ENCODE assay signal across 16 cellular contexts in genomic region chr9:136572596-136573313, GRCh38. TPM values are rescaled to one million over a fixed set of nuclear protein-coding genes. Genes with fewer than 3 reads are reported as not detected.
DNase-seq lines count a peak whose midpoint lies in the region; ATAC-seq, FAIRE-seq and TF ChIP-seq lines count a peak whose summit lies in the region.
"Had no signal": no experiment of that assay in that cellular context is flagged by ENCODE, and none has a peak within 500 bp of the region (broad histone marks: within the 10 kb centered on the region; RNA-seq: fewer than 3 reads in every experiment).

No MANE protein-coding gene starts in this region.

- POLR2A ChIA-PET in CD8-positive, alpha-beta T cell (lab: Charles Lee): no interaction called here
- POLR2A ChIA-PET in activated CD4-positive, alpha-beta T cell treated with anti-CD3 and anti-CD28 coated beads, Interleukin-2, amount 10 ng/mL, durations not matched to agents 7 days and 5 days (lab: Charles Lee): no interaction called here

- peak; percentile 31 for ATAC-seq in CD8-positive, alpha-beta T cell
- peak; percentile 32 to 80 (median 63) for ATAC-seq in heart right ventricle
- peak; percentile 86 to 87 for ATAC-seq in natural killer cell treated with Interleukin-12 subunit alpha and Interleukin-12 subunit beta and Interleukin-15 and Interleukin-18, amount 100 ng/mL, for 72 hours
- ATAC-seq in GM21786 (IDR thresholded peaks at IDR 0.05; ENCODE audit: unreplicated experiment): no peak
- ATAC-seq: left colon; naive thymus-derived CD8-positive, alpha-beta T cell had no signal

- no peak overlapping the region for H3K4me3 Mint-ChIP-seq in CD8-positive, alpha-beta T cell
- peak overlapping the region; percentile 67 for H3K4me3 Mint-ChIP-seq in natural killer cell treated with Interleukin-12 subunit alpha and Interleukin-12 subunit beta and Interleukin-15 and Interleukin-18, amount 100 ng/mL, for 72 hours
- no peak overlapping the region for H3K4me3 Mint-ChIP-seq in activated CD4-positive, alpha-beta T cell treated with anti-CD3 and anti-CD28 coated beads, Interleukin-2, amount 10 ng/mL, durations not matched to agents 7 days and 5 days

- intact Hi-C loops in CD8-positive, alpha-beta T cell (cut with DNase I, micrococcal nuclease): no loop called here
- intact Hi-C loops in heart right ventricle (cut with DNase I): no loop called here

- H3K27ac ChIP-seq in CD8-positive, alpha-beta T cell (ENCODE audit: low read depth, low read length): no peak overlapping the region
- H3K27ac ChIP-seq in heart right ventricle: peak overlapping the region in 9 of 10 donors; percentile 51 to 91 (median 80)
- H3K27ac ChIP-seq: colonic mucosa, transverse colon had no signal

- H3K4me1 ChIP-seq in CD8-positive, alpha-beta T cell (ENCODE audit: insufficient read depth, low read length): peaks cover 6% of the 10 kb centered on the region
- H3K4me1 ChIP-seq in NT2/D1 (ENCODE audit: insufficient read depth, insufficient read length): peaks cover 53% of the 10 kb centered on the region
- H3K4me1 ChIP-seq in heart right ventricle: peaks cover 30 to 74% (median 64%) of the 10 kb centered on the region in 9 donors
- H3K4me1 ChIP-seq: colonic mucosa had no signal

- no peaks in the 10 kb centered on the region for H3K27me3 ChIP-seq in CD8-positive, alpha-beta T cell (ENCODE audit: insufficient read depth, low read length)
- H3K27me3 ChIP-seq in NT2/D1 (ENCODE audit: insufficient read depth, insufficient read length) (no peaks in the 10 kb centered on the region), heart right ventricle (no peaks in the 10 kb centered on the region)
- H3K27me3 ChIP-seq: colonic mucosa, transverse colon had no signal

- WGBS in heart right ventricle, 2 donors: 48 to 56% methylated on average over 24 of the region's 24 CpGs

- peak overlapping the region; percentile 82 for H3K9ac ChIP-seq in NT2/D1 (ENCODE audit: insufficient read length, low read depth)

- H3K9me3 ChIP-seq in CD8-positive, alpha-beta T cell (ENCODE audit: low read length): no peaks in the 10 kb centered on the region
- H3K9me3 ChIP-seq in NT2/D1 (ENCODE audit: insufficient read depth, low read length) (no peaks in the 10 kb centered on the region), heart right ventricle (no peaks in the 10 kb centered on the region)
- H3K9me3 ChIP-seq: colonic mucosa, transverse colon had no signal

- H3K9me3 Mint-ChIP-seq in CD8-positive, alpha-beta T cell: no peaks in the 10 kb centered on the region
- peaks cover 4% of the 10 kb centered on the region for H3K9me3 Mint-ChIP-seq in natural killer cell treated with Interleukin-12 subunit alpha and Interleukin-12 subunit beta and Interleukin-15 and Interleukin-18, amount 100 ng/mL, for 72 hours
- no peaks in the 10 kb centered on the region for H3K9me3 Mint-ChIP-seq in activated CD4-positive, alpha-beta T cell treated with anti-CD3 and anti-CD28 coated beads, Interleukin-2, amount 10 ng/mL, durations not matched to agents 7 days and 5 days
- H3K9me3 Mint-ChIP-seq: naive thymus-derived CD8-positive, alpha-beta T cell had no signal

- no peak overlapping the region for H3K4me3 ChIP-seq in CD8-positive, alpha-beta T cell (ENCODE audit: low read depth, low read length)
- H3K4me3 ChIP-seq in NT2/D1 (ENCODE audit: insufficient read length, low read depth) (peak overlapping the region; percentile 25), heart right ventricle (no peak overlapping the region)
- H3K4me3 ChIP-seq: colonic mucosa, transverse colon had no signal

- peak in 1 of 7 experiments; percentile 21 for DNase-seq in CD8-positive, alpha-beta T cell
- DNase-seq in NT2/D1 (ENCODE audit: low read depth, low spot score): no peak
- peak in 1 of 2 donors; percentile 49 for DNase-seq in heart right ventricle
- no peak for DNase-seq in natural killer cell treated with Interleukin-12 subunit alpha and Interleukin-12 subunit beta and Interleukin-15 and Interleukin-18, amount 100 ng/mL, for 72 hours (ENCODE audit: low spot score)
- DNase-seq in activated CD4-positive, alpha-beta T cell treated with anti-CD3 and anti-CD28 coated beads, Interleukin-2, amount 10 ng/mL, durations not matched to agents 7 days and 5 days: no peak
- no peak for DNase-seq in frontal cortex (ENCODE audit: low spot score in 2 of 2)
- DNase-seq in NCI-H748 (lab: John Stamatoyannopoulos, UW; ENCODE audit: unreplicated experiment): no peak
- DNase-seq: activated CD4-positive, alpha-beta T cell treated with anti-CD3 and anti-CD28 coated beads, Interleukin-2, amount 50 U/mL, for 4 hours; activated T-cell treated with anti-CD3 and anti-CD28 coated beads, Interleukin-2, amount 50 U/mL, for 48 hours; colonic mucosa; left colon; NCI-H1092 treated with DMSO at 0.1 percent for 48 hours; NCI-H2171; transverse colon had no signal

- no peaks in the 10 kb centered on the region for H3K36me3 ChIP-seq in CD8-positive, alpha-beta T cell (ENCODE audit: insufficient read depth, low read length)
- H3K36me3 ChIP-seq in NT2/D1 (ENCODE audit: insufficient read depth, insufficient read length, low read length): peaks cover 8% of the 10 kb centered on the region
- H3K36me3 ChIP-seq in heart right ventricle: no peaks in the 10 kb centered on the region
- H3K36me3 ChIP-seq: colonic mucosa, transverse colon had no signal

- H3K4me1 Mint-ChIP-seq in CD8-positive, alpha-beta T cell (ENCODE audit: low read depth): no peaks in the 10 kb centered on the region
- peaks cover 40 to 42% of the 10 kb centered on the region in 2 donors for H3K4me1 Mint-ChIP-seq in natural killer cell treated with Interleukin-12 subunit alpha and Interleukin-12 subunit beta and Interleukin-15 and Interleukin-18, amount 100 ng/mL, for 72 hours (ENCODE audit: low read depth in 2 of 2)
- no peaks in the 10 kb centered on the region for H3K4me1 Mint-ChIP-seq in activated CD4-positive, alpha-beta T cell treated with anti-CD3 and anti-CD28 coated beads, Interleukin-2, amount 10 ng/mL, durations not matched to agents 7 days and 5 days

- TF ChIP-seq CTCF in CD8-positive, alpha-beta T cell (IDR thresholded peaks at IDR 0.05): no peak
- TF ChIP-seq CTCF in heart right ventricle (IDR thresholded peaks at IDR 0.05): no peak

- CTCF ChIA-PET in CD8-positive, alpha-beta T cell (lab: Charles Lee): interaction anchor here (1.3 kb wide), 1 partner anchor 85 kb away, joined by 3 read pairs; no protein-coding TSS in a partner anchor
- CTCF ChIA-PET in activated CD4-positive, alpha-beta T cell treated with anti-CD3 and anti-CD28 coated beads, Interleukin-2, amount 10 ng/mL, durations not matched to agents 7 days and 5 days (lab: Charles Lee): interaction anchor here (0.5 kb wide), 1 partner anchor 1103 kb away, joined by 4 read pairs; no protein-coding TSS in a partner anchor

- no peak overlapping the region for H3K27ac Mint-ChIP-seq in CD8-positive, alpha-beta T cell
- H3K27ac Mint-ChIP-seq in natural killer cell treated with Interleukin-12 subunit alpha and Interleukin-12 subunit beta and Interleukin-15 and Interleukin-18, amount 100 ng/mL, for 72 hours: peak overlapping the region in 1 of 2 donors; percentile 31
- no peak overlapping the region for H3K27ac Mint-ChIP-seq in activated CD4-positive, alpha-beta T cell treated with anti-CD3 and anti-CD28 coated beads, Interleukin-2, amount 10 ng/mL, durations not matched to agents 7 days and 5 days

- H3K27me3 Mint-ChIP-seq in CD8-positive, alpha-beta T cell (ENCODE audit: low read depth): no peaks in the 10 kb centered on the region
- no peaks in the 10 kb centered on the region for H3K27me3 Mint-ChIP-seq in natural killer cell treated with Interleukin-12 subunit alpha and Interleukin-12 subunit beta and Interleukin-15 and Interleukin-18, amount 100 ng/mL, for 72 hours
- no peaks in the 10 kb centered on the region for H3K27me3 Mint-ChIP-seq in activated CD4-positive, alpha-beta T cell treated with anti-CD3 and anti-CD28 coated beads, Interleukin-2, amount 10 ng/mL, durations not matched to agents 7 days and 5 days
- H3K27me3 Mint-ChIP-seq: naive thymus-derived CD8-positive, alpha-beta T cell had no signal

- no peaks in the 10 kb centered on the region for H3K36me3 Mint-ChIP-seq in CD8-positive, alpha-beta T cell
- H3K36me3 Mint-ChIP-seq in natural killer cell treated with Interleukin-12 subunit alpha and Interleukin-12 subunit beta and Interleukin-15 and Interleukin-18, amount 100 ng/mL, for 72 hours: no peaks in the 10 kb centered on the region
- H3K36me3 Mint-ChIP-seq in activated CD4-positive, alpha-beta T cell treated with anti-CD3 and anti-CD28 coated beads, Interleukin-2, amount 10 ng/mL, durations not matched to agents 7 days and 5 days (ENCODE audit: low read depth): no peaks in the 10 kb centered on the region
- H3K36me3 Mint-ChIP-seq: naive thymus-derived CD8-positive, alpha-beta T cell had no signal

- no peak for FAIRE-seq in frontal cortex (lab: Jason Lieb, UNC)

RNA-seq across cellular contexts. Expression of gene NOTCH1, which starts 26.9 kb away (rescaled TPM):
- 10 to 100 TPM; 29.0 to 30.0 TPM for total RNA-seq in CD8-positive, alpha-beta T cell
- 10 to 100 TPM; 12.0 to 27.0 (median 21.8) TPM for total RNA-seq in heart right ventricle
- polyA plus RNA-seq in heart right ventricle: 10 to 100 TPM in 1 of 2 donors, 1 to 10 TPM in 1; 7.3 to 14.5 TPM
- 10 to 100 TPM; 57.3 to 85.0 TPM for total RNA-seq in natural killer cell treated with Interleukin-12 subunit alpha and Interleukin-12 subunit beta and Interleukin-15 and Interleukin-18, amount 100 ng/mL, for 72 hours
- total RNA-seq in activated CD4-positive, alpha-beta T cell treated with anti-CD3 and anti-CD28 coated beads, Interleukin-2, amount 10 ng/mL, durations not matched to agents 7 days and 5 days: 10 to 100 TPM; 73.6 to 74.4 TPM
- total RNA-seq in frontal cortex: 15.9 TPM
